Comparison of ENCODE assay signal across 8 cellular contexts in the genomic region with DNA sequence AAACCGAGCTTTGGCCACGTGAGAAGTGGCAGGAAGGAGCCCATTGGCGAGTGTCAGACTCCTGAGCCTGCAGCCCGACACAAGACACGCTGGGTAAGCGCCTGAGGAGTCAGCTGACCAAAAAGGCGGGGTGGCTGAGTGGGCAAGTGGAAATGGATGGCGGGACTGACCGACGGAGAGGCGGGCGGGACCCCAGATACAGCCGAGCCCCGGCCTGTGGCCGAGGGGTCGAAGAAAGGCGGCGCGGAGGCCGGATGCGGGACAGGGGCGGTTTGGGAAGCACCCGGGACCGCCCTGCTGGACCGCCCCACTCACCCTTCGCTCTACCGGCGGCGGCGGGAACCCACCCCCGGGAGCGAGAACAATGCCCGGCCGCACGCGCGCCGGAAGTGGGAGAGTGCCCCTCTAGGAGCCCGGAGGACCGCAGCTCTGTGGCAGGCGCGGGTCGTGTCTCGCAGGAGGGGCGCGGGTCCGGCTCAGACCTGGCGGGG. TPM values are rescaled to one million over a fixed set of nuclear protein-coding genes. Genes with fewer than 3 reads are reported as not detected.
DNase-seq lines count a peak whose midpoint lies in the region; TF ChIP-seq lines count a peak whose summit lies in the region.

No MANE protein-coding gene starts in this region.

- no peak overlapping the region for H3K18ac ChIP-seq in mesenchymal stem cell (ENCODE audit: low read depth in 1 of 2, low read length in 2 of 2)

- H2AFZ ChIP-seq in mesenchymal stem cell (ENCODE audit: low read depth, low read length) = no peak overlapping the region

- H3K27ac Mint-ChIP-seq in activated CD4-positive, alpha-beta memory T cell treated with anti-CD3 and anti-CD28 coated beads, Interleukin-2, amount 10 ng/mL, durations not matched to agents 7 days and 5 days = peak overlapping the region; percentile 66

- H3K36me3 ChIP-seq in mesenchymal stem cell (ENCODE audit: control insufficient read depth in 1 of 2, insufficient read depth in 2 of 2, low read depth in 1 of 2, low read length in 2 of 2) = peaks cover 34 to 39% of the 10 kb centered on the region in 2 experiments

- peak in 17 of 56 donors; percentile 8 to 37 (median 21) for TF ChIP-seq CTCF in dorsolateral prefrontal cortex (IDR thresholded peaks at IDR 0.05 in 54 of 56, conservative IDR thresholded peaks at IDR 0.05 in 2 of 56; ENCODE audit: low read depth in 1 of 56, partially characterized antibody in 56 of 56)

- H4K91ac ChIP-seq in mesenchymal stem cell (ENCODE audit: low read length) = no peak overlapping the region

- CTCF ChIA-PET in activated CD4-positive, alpha-beta memory T cell treated with anti-CD3 and anti-CD28 coated beads, Interleukin-2, amount 10 ng/mL, durations not matched to agents 7 days and 5 days (lab: Charles Lee) = no interaction called here

- H3K9ac ChIP-seq in mesenchymal stem cell (ENCODE audit: low read length) = peak overlapping the region; percentile 58

- peaks cover 47% of the 10 kb centered on the region for H3K36me3 Mint-ChIP-seq in activated CD4-positive, alpha-beta memory T cell treated with anti-CD3 and anti-CD28 coated beads, Interleukin-2, amount 10 ng/mL, durations not matched to agents 7 days and 5 days (ENCODE audit: low read depth)

- intact Hi-C loops in dorsolateral prefrontal cortex (cut with DNase I) = no loop called here

- H3K4me1 ChIP-seq in mesenchymal stem cell (ENCODE audit: control insufficient read depth, insufficient read depth, low read depth, low read length) = no peaks in the 10 kb centered on the region

- DNase-seq in NCI-H1092 treated with DMSO at 0.1 percent for 48 hours (lab: John Stamatoyannopoulos, UW) (peak; percentile 93), dorsolateral prefrontal cortex (peak; percentile 67 to 87 (median 80)), mesenchymal stem cell (no peak), OCI-M1 (lab: John Stamatoyannopoulos, UW) (no peak), cortex of kidney (lab: John Stamatoyannopoulos, UW) (no peak)
- peak; percentile 49 for DNase-seq in activated CD4-positive, alpha-beta memory T cell treated with anti-CD3 and anti-CD28 coated beads, Interleukin-2, amount 10 ng/mL, durations not matched to agents 7 days and 5 days
- DNase-seq in stimulated activated CD8-positive, alpha-beta memory T cell treated with anti-CD3 and anti-CD28 coated beads, Interleukin-4, amount 100 ng/mL, for 1 hour (ENCODE audit: low read depth in 2 of 2, low spot score in 1 of 2) = peak; percentile 24 to 64

- peak overlapping the region; percentile 26 to 90 (median 72) for H3K4me3 ChIP-seq in dorsolateral prefrontal cortex
- peak overlapping the region in 1 of 2 experiments; percentile 68 for H3K4me3 ChIP-seq in mesenchymal stem cell (ENCODE audit: insufficient read depth in 1 of 2, low read depth in 1 of 2, low read length in 2 of 2)

- H3K23ac ChIP-seq in mesenchymal stem cell (ENCODE audit: low read length in 2 of 2) = no peak overlapping the region

- no peak overlapping the region for H2BK12ac ChIP-seq in mesenchymal stem cell (ENCODE audit: low read length in 2 of 2)

- H3K9me3 ChIP-seq in mesenchymal stem cell (ENCODE audit: control insufficient read depth, low read length) = peaks cover 60% of the 10 kb centered on the region

- H3K9me3 Mint-ChIP-seq in activated CD4-positive, alpha-beta memory T cell treated with anti-CD3 and anti-CD28 coated beads, Interleukin-2, amount 10 ng/mL, durations not matched to agents 7 days and 5 days = peaks cover 23% of the 10 kb centered on the region

- POLR2A ChIA-PET in activated CD4-positive, alpha-beta memory T cell treated with anti-CD3 and anti-CD28 coated beads, Interleukin-2, amount 10 ng/mL, durations not matched to agents 7 days and 5 days (lab: Charles Lee) = interaction anchor here (0.8 to 3.2 kb wide), 4 partner anchors 21 to 78 kb away, joined by 3 to 27 read pairs (median 4); partner anchors contain the start of gene ZSCAN30

- peak overlapping the region; percentile 76 for H3K4me3 Mint-ChIP-seq in activated CD4-positive, alpha-beta memory T cell treated with anti-CD3 and anti-CD28 coated beads, Interleukin-2, amount 10 ng/mL, durations not matched to agents 7 days and 5 days

- no peak overlapping the region for H4K8ac ChIP-seq in mesenchymal stem cell (ENCODE audit: low read length)

- no peak overlapping the region for H3K4ac ChIP-seq in mesenchymal stem cell (ENCODE audit: low read depth in 1 of 2, low read length in 2 of 2)

- H2BK15ac ChIP-seq in mesenchymal stem cell (ENCODE audit: low read depth, poor library complexity, severe bottlenecking) = no peak overlapping the region

- no peak overlapping the region for H2AK5ac ChIP-seq in mesenchymal stem cell (ENCODE audit: low read length, severe bottlenecking)

- H3K4me2 ChIP-seq in mesenchymal stem cell (ENCODE audit: low read length, poor library complexity, severe bottlenecking) = no peak overlapping the region

- H3K27me3 Mint-ChIP-seq in activated CD4-positive, alpha-beta memory T cell treated with anti-CD3 and anti-CD28 coated beads, Interleukin-2, amount 10 ng/mL, durations not matched to agents 7 days and 5 days = no peaks in the 10 kb centered on the region

- peak overlapping the region; percentile 24 to 94 (median 84) for H3K27ac ChIP-seq in dorsolateral prefrontal cortex
- no peak overlapping the region for H3K27ac ChIP-seq in mesenchymal stem cell (ENCODE audit: low read length, poor library complexity, severe bottlenecking)

- H3K14ac ChIP-seq in mesenchymal stem cell (ENCODE audit: low read length in 2 of 2) = no peak overlapping the region

- peak; percentile 20 for TF ChIP-seq POLR2A in GM19193 (IDR thresholded peaks at IDR 0.05; ENCODE audit: extremely low read depth, insufficient read depth, insufficient read length)

- H3K27me3 ChIP-seq in dorsolateral prefrontal cortex (no peaks in the 10 kb centered on the region), mesenchymal stem cell (ENCODE audit: control insufficient read depth in 1 of 2, insufficient read depth in 1 of 2, low read length in 2 of 2) (no peaks in the 10 kb centered on the region)

- no peak overlapping the region for H2BK5ac ChIP-seq in mesenchymal stem cell (ENCODE audit: low read depth, low read length, poor library complexity, severe bottlenecking)

- peaks cover 21% of the 10 kb centered on the region for H3K4me1 Mint-ChIP-seq in activated CD4-positive, alpha-beta memory T cell treated with anti-CD3 and anti-CD28 coated beads, Interleukin-2, amount 10 ng/mL, durations not matched to agents 7 days and 5 days

- no peak overlapping the region for H2BK120ac ChIP-seq in mesenchymal stem cell (ENCODE audit: low read depth, low read length)

- peaks cover 23% of the 10 kb centered on the region for H3K79me1 ChIP-seq in mesenchymal stem cell (replicated peaks; ENCODE audit: low read length, poor library complexity, severe bottlenecking)

- WGBS in mesenchymal stem cell = 98% methylated on average over 42 of the region's 48 CpGs

RNA-seq across cellular contexts. Expression of gene ZSCAN30, which starts 22.8 kb away (rescaled TPM):
- total RNA-seq in activated CD4-positive, alpha-beta memory T cell treated with anti-CD3 and anti-CD28 coated beads, Interleukin-2, amount 10 ng/mL, durations not matched to agents 7 days and 5 days = 10 to 100 TPM; 14.6 to 19.2 TPM
- 10 to 100 TPM; 17.0 to 49.2 (median 28.7) TPM for total RNA-seq in dorsolateral prefrontal cortex
- 8.5 TPM for polyA plus RNA-seq in mesenchymal stem cell (2013, experiment 1 of 2)
- 8.3 TPM for polyA plus RNA-seq in mesenchymal stem cell (2013, experiment 2 of 2)

RNA-seq across cellular contexts. Expression of gene ZNF397, which starts 26.4 kb away (rescaled TPM):
- total RNA-seq in activated CD4-positive, alpha-beta memory T cell treated with anti-CD3 and anti-CD28 coated beads, Interleukin-2, amount 10 ng/mL, durations not matched to agents 7 days and 5 days = 10 to 100 TPM; 14.4 to 16.1 TPM
- 10 to 100 TPM; 32.9 to 72.7 (median 48.5) TPM for total RNA-seq in dorsolateral prefrontal cortex
- polyA plus RNA-seq in mesenchymal stem cell (2013, experiment 1 of 2) = 4.0 TPM
- polyA plus RNA-seq in mesenchymal stem cell (2013, experiment 2 of 2) = 3.6 TPM

Comparison
In these comparisons a context has a peak if more than half of its experiments do, and no peak if none do; other contexts are left out.
1. DNase-seq: peak in NCI-H1092 treated with DMSO at 0.1 percent for 48 hours (single experiment), activated CD4-positive, alpha-beta memory T cell treated with anti-CD3 and anti-CD28 coated beads, Interleukin-2, amount 10 ng/mL, durations not matched to agents 7 days and 5 days (single experiment), dorsolateral prefrontal cortex (10 of 10) and stimulated activated CD8-positive, alpha-beta memory T cell treated with anti-CD3 and anti-CD28 coated beads, Interleukin-4, amount 100 ng/mL, for 1 hour (2 of 2); none in mesenchymal stem cell (single experiment), OCI-M1 (single experiment) and cortex of kidney (single experiment).